ENCODE assay signal across 15 cellular contexts in genomic region chr1:81226603-81226928, GRCh38.
"Had no signal": no experiment of that assay in that cellular context is flagged by ENCODE, and none has a peak within 500 bp of the region (broad histone marks: within the 10 kb centered on the region; RNA-seq: fewer than 3 reads in every experiment).

No MANE protein-coding gene starts in this region.

- H3K27me3 Mint-ChIP-seq: activated naive CD8-positive, alpha-beta T cell treated with anti-CD3 and anti-CD28 coated beads, Interleukin-2, amount 50 U/mL, for 24 hours; stimulated activated naive CD8-positive, alpha-beta T cell treated with anti-CD3 and anti-CD28 coated beads, Interleukin-15, amount 100 ng/mL, for 72 hours had no signal

- H3K9me3 ChIP-seq: esophagus squamous epithelium, sigmoid colon, upper lobe of right lung had no signal

- H3K4me3 Mint-ChIP-seq: activated naive CD4-positive, alpha-beta T cell treated with anti-CD3 and anti-CD28 coated beads for 36 hours; activated naive CD8-positive, alpha-beta T cell treated with anti-CD3 and anti-CD28 coated beads, Interleukin-2, amount 50 U/mL, for 24 hours; stimulated activated naive CD8-positive, alpha-beta T cell treated with anti-CD3 and anti-CD28 coated beads, Interleukin-15, amount 100 ng/mL, for 72 hours had no signal

- H3K9me3 Mint-ChIP-seq: activated naive CD8-positive, alpha-beta T cell treated with anti-CD3 and anti-CD28 coated beads, Interleukin-2, amount 50 U/mL, for 24 hours; activated T-helper 2 cell treated with anti-CD3 and anti-CD28 coated beads, Interferon-gamma antibody, Interleukin-2, Interleukin-4, amounts not matched to agents 10 μg/mL and 5 μg/mL and 100 μg/mL, durations not matched to agents 14 hours and 24 hours and 36 hours; stimulated activated naive CD8-positive, alpha-beta T cell treated with anti-CD3 and anti-CD28 coated beads, Interleukin-15, amount 100 ng/mL, for 72 hours had no signal

- H3K4me1 ChIP-seq: parathyroid adenoma, sigmoid colon, upper lobe of right lung had no signal

- DNase-seq: activated CD4-positive, alpha-beta T cell treated with anti-CD3 and anti-CD28 coated beads, Interleukin-2, amount 50 U/mL, for 1 hour; activated naive CD4-positive, alpha-beta T cell treated with anti-CD3 and anti-CD28 coated beads for 36 hours; activated naive CD8-positive, alpha-beta T cell treated with anti-CD3 and anti-CD28 coated beads, Interleukin-2, amount 50 U/mL, for 24 hours; aorta; effector CD8-positive, alpha-beta T cell; esophagus squamous epithelium; mammary epithelial cell; sigmoid colon; stimulated activated CD4-positive, alpha-beta T cell treated with anti-CD3 and anti-CD28 coated beads, Interleukin-1b, Interleukin-23, amount 100 ng/mL, for 48 hours; stimulated activated naive CD8-positive, alpha-beta T cell treated with anti-CD3 and anti-CD28 coated beads, Interleukin-15, amount 100 ng/mL, for 72 hours; upper lobe of right lung had no signal

- H3K4me3 ChIP-seq: esophagus squamous epithelium, hepatocyte, sigmoid colon, upper lobe of right lung had no signal

- H3K27me3 ChIP-seq: esophagus squamous epithelium, hepatocyte, sigmoid colon, upper lobe of right lung had no signal

- H3K27ac Mint-ChIP-seq: activated naive CD4-positive, alpha-beta T cell treated with anti-CD3 and anti-CD28 coated beads for 36 hours; activated naive CD8-positive, alpha-beta T cell treated with anti-CD3 and anti-CD28 coated beads, Interleukin-2, amount 50 U/mL, for 24 hours; activated T-helper 2 cell treated with anti-CD3 and anti-CD28 coated beads, Interferon-gamma antibody, Interleukin-2, Interleukin-4, amounts not matched to agents 10 μg/mL and 5 μg/mL and 100 μg/mL, durations not matched to agents 14 hours and 24 hours and 36 hours; stimulated activated naive CD8-positive, alpha-beta T cell treated with anti-CD3 and anti-CD28 coated beads, Interleukin-15, amount 100 ng/mL, for 72 hours had no signal

- H3K4me2 ChIP-seq: hepatocyte had no signal

- H2AFZ ChIP-seq: hepatocyte, parathyroid adenoma had no signal

- H3K36me3 ChIP-seq: esophagus squamous epithelium, sigmoid colon, upper lobe of right lung had no signal

- H3K4me1 Mint-ChIP-seq: activated naive CD8-positive, alpha-beta T cell treated with anti-CD3 and anti-CD28 coated beads, Interleukin-2, amount 50 U/mL, for 24 hours; stimulated activated naive CD8-positive, alpha-beta T cell treated with anti-CD3 and anti-CD28 coated beads, Interleukin-15, amount 100 ng/mL, for 72 hours had no signal

- H3K79me2 ChIP-seq: hepatocyte, parathyroid adenoma had no signal

- H3K9ac ChIP-seq: parathyroid adenoma had no signal

- H3K27ac ChIP-seq: esophagus squamous epithelium, hepatocyte, parathyroid adenoma, sigmoid colon, upper lobe of right lung had no signal

- ATAC-seq: activated naive CD8-positive, alpha-beta T cell treated with anti-CD3 and anti-CD28 coated beads, Interleukin-2, amount 50 U/mL, for 24 hours; left lobe of liver; stimulated activated naive CD8-positive, alpha-beta T cell treated with anti-CD3 and anti-CD28 coated beads, Interleukin-15, amount 100 ng/mL, for 72 hours; upper lobe of right lung had no signal
